Comparison of ENCODE assay signal across 15 cellular contexts in genomic region chr10:24396396-24396795, GRCh38.
A peak's percentile ranks its signal among the peaks of the same experiment; 100 is the strongest.
DNase-seq lines count a peak whose midpoint lies in the region; ATAC-seq and TF ChIP-seq lines count a peak whose summit lies in the region.
"Had no signal": no experiment of that assay in that cellular context is flagged by ENCODE, and none has a peak within 500 bp of the region (broad histone marks: within the 10 kb centered on the region; RNA-seq: fewer than 3 reads in every experiment).

No MANE protein-coding gene starts in this region.

- H3K4me1 Mint-ChIP-seq in WTC11 = peaks cover 6% of the 10 kb centered on the region; the same call in 1 of the 2 replicates
- H3K4me1 Mint-ChIP-seq in activated T-helper 2 cell treated with anti-CD3 and anti-CD28 coated beads, Interferon-gamma antibody, Interleukin-2, Interleukin-4, amounts not matched to agents 10 μg/mL and 5 μg/mL and 100 μg/mL, durations not matched to agents 14 hours and 24 hours and 36 hours (ENCODE audit: low read depth) = no peaks in the 10 kb centered on the region
- H3K4me1 Mint-ChIP-seq in T-cell = no peaks in the 10 kb centered on the region
- H3K4me1 Mint-ChIP-seq: activated naive CD4-positive, alpha-beta T cell treated with anti-CD3 and anti-CD28 coated beads, Interleukin-2, amount 50 U/mL, for 24 hours had no signal

- no peak overlapping the region for H3K9ac ChIP-seq in GM23248
- H3K9ac ChIP-seq: BLaER1 had no signal

- H3K36me3 Mint-ChIP-seq in WTC11 (no peaks in the 10 kb centered on the region), T-cell (no peaks in the 10 kb centered on the region)
- no peaks in the 10 kb centered on the region for H3K36me3 Mint-ChIP-seq in activated T-helper 2 cell treated with anti-CD3 and anti-CD28 coated beads, Interferon-gamma antibody, Interleukin-2, Interleukin-4, amounts not matched to agents 10 μg/mL and 5 μg/mL and 100 μg/mL, durations not matched to agents 14 hours and 24 hours and 36 hours (ENCODE audit: low read depth)
- H3K36me3 Mint-ChIP-seq: activated naive CD4-positive, alpha-beta T cell treated with anti-CD3 and anti-CD28 coated beads, Interleukin-2, amount 50 U/mL, for 24 hours had no signal

- ATAC-seq in WTC11 (peak; percentile 72), left colon (peak; percentile 39), upper lobe of right lung (no peak), T-cell (replicated peaks in 1 of 4) (no peak)
- ATAC-seq: activated CD4-positive, CD25-positive, alpha-beta regulatory T cell treated with anti-CD3 and anti-CD28 coated beads, Interleukin-2, amount 50 U/mL, for 24 hours had no signal

- in situ Hi-C loops in GM23248 (cut with MboI) = no loop called here

- peak; percentile 24; the same call in 1 of the 2 replicates for TF ChIP-seq CTCF in AG10803 (conservative IDR thresholded peaks at IDR 0.05; ENCODE audit: low read length)
- TF ChIP-seq CTCF in WTC11 (IDR thresholded peaks at IDR 0.05) = no peak
- TF ChIP-seq CTCF in upper lobe of right lung (IDR thresholded peaks at IDR 0.05) = no peak

- H4K20me1 ChIP-seq in GM23248 (ENCODE audit: insufficient read depth) = no peaks in the 10 kb centered on the region
- H4K20me1 ChIP-seq: BLaER1 had no signal

- H3K27me3 Mint-ChIP-seq in WTC11 (ENCODE audit: low read depth) = no peaks in the 10 kb centered on the region
- H3K27me3 Mint-ChIP-seq in activated T-helper 2 cell treated with anti-CD3 and anti-CD28 coated beads, Interferon-gamma antibody, Interleukin-2, Interleukin-4, amounts not matched to agents 10 μg/mL and 5 μg/mL and 100 μg/mL, durations not matched to agents 14 hours and 24 hours and 36 hours (ENCODE audit: low read depth) = peaks cover 2% of the 10 kb centered on the region
- peaks cover 10 to 12% of the 10 kb centered on the region in 2 donors for H3K27me3 Mint-ChIP-seq in T-cell

- no peak overlapping the region for H2AFZ ChIP-seq in GM23248

- H3K4me3 ChIP-seq in AG10803 (ENCODE audit: low read length) (no peak overlapping the region), GM23248 (no peak overlapping the region), upper lobe of right lung (no peak overlapping the region)
- H3K4me3 ChIP-seq: BLaER1 had no signal

- CTCF ChIA-PET in WTC11 (lab: Charles Lee) = no interaction called here
- CTCF ChIA-PET in T-cell (lab: Charles Lee) = no interaction called here

- H3K27me3 ChIP-seq in GM23248 (replicated peaks; ENCODE audit: insufficient read depth) (no peaks in the 10 kb centered on the region), upper lobe of right lung (no peaks in the 10 kb centered on the region)
- H3K27me3 ChIP-seq: BLaER1 had no signal

- H3K4me1 ChIP-seq in GM23248 (ENCODE audit: insufficient read depth) (no peaks in the 10 kb centered on the region), upper lobe of right lung (no peaks in the 10 kb centered on the region)
- H3K4me1 ChIP-seq: BLaER1 had no signal

- no peak overlapping the region for H3K4me2 ChIP-seq in GM23248 (ENCODE audit: unreplicated experiment)
- H3K4me2 ChIP-seq: BLaER1 had no signal

- no peak overlapping the region for H3K27ac Mint-ChIP-seq in WTC11
- no peak overlapping the region for H3K27ac Mint-ChIP-seq in activated T-helper 2 cell treated with anti-CD3 and anti-CD28 coated beads, Interferon-gamma antibody, Interleukin-2, Interleukin-4, amounts not matched to agents 10 μg/mL and 5 μg/mL and 100 μg/mL, durations not matched to agents 14 hours and 24 hours and 36 hours
- H3K27ac Mint-ChIP-seq in T-cell = no peak overlapping the region
- H3K27ac Mint-ChIP-seq: activated naive CD4-positive, alpha-beta T cell treated with anti-CD3 and anti-CD28 coated beads, Interleukin-2, amount 50 U/mL, for 24 hours had no signal

- H3K36me3 ChIP-seq in GM23248 (ENCODE audit: low read depth) (no peaks in the 10 kb centered on the region), upper lobe of right lung (no peaks in the 10 kb centered on the region)
- H3K36me3 ChIP-seq: BLaER1 had no signal

- no peaks in the 10 kb centered on the region for H3K9me2 ChIP-seq in GM23248 (ENCODE audit: insufficient read depth)

- intact Hi-C loops in left colon (cut with DNase I, micrococcal nuclease) (no loop called here), upper lobe of right lung (cut with DNase I) (no loop called here)
- intact Hi-C loops in activated T-helper 2 cell treated with anti-CD3 and anti-CD28 coated beads, Interferon-gamma antibody, Interleukin-2, Interleukin-4, amounts not matched to agents 10 μg/mL and 5 μg/mL and 100 μg/mL, durations not matched to agents 14 hours and 24 hours and 36 hours (cut with micrococcal nuclease) = no loop called here

- H3K27ac ChIP-seq in GM23248 (no peak overlapping the region), upper lobe of right lung (no peak overlapping the region)
- H3K27ac ChIP-seq: BLaER1 had no signal

- H3K79me2 ChIP-seq in GM23248 (ENCODE audit: insufficient read depth) = no peaks in the 10 kb centered on the region

- DNase-seq in AG10803 (ENCODE audit: low read depth) (no peak), GM23248 (peak; percentile 23), WTC11 (ENCODE audit: low spot score) (no peak), left colon (no peak), upper lobe of right lung (no peak), T-cell (no peak), GF-D8 (lab: John Stamatoyannopoulos, UW) (no peak)
- no peak for DNase-seq in activated T-helper 2 cell treated with anti-CD3 and anti-CD28 coated beads, Interferon-gamma antibody, Interleukin-2, Interleukin-4, amounts not matched to agents 10 μg/mL and 5 μg/mL and 100 μg/mL, durations not matched to agents 14 hours and 24 hours and 36 hours (ENCODE audit: low spot score)
- DNase-seq: activated CD8-positive, alpha-beta memory T cell treated with anti-CD3 and anti-CD28 coated beads, Interleukin-2, amount 50 U/mL, for 4 hours; effector CD8-positive, alpha-beta T cell; NCI-H1930; NCI-H524 treated with DMSO at 0.1 percent for 48 hours had no signal

- H3K4me3 Mint-ChIP-seq in WTC11 = no peak overlapping the region
- H3K4me3 Mint-ChIP-seq in activated T-helper 2 cell treated with anti-CD3 and anti-CD28 coated beads, Interferon-gamma antibody, Interleukin-2, Interleukin-4, amounts not matched to agents 10 μg/mL and 5 μg/mL and 100 μg/mL, durations not matched to agents 14 hours and 24 hours and 36 hours (ENCODE audit: low read depth) = no peak overlapping the region
- H3K4me3 Mint-ChIP-seq in T-cell = no peak overlapping the region
- H3K4me3 Mint-ChIP-seq: activated naive CD4-positive, alpha-beta T cell treated with anti-CD3 and anti-CD28 coated beads, Interleukin-2, amount 50 U/mL, for 24 hours had no signal

- H3F3A ChIP-seq in GM23248 (ENCODE audit: insufficient read depth) = no peaks in the 10 kb centered on the region

- no peaks in the 10 kb centered on the region for H3K9me3 ChIP-seq in GM23248 (ENCODE audit: low read depth)
- H3K9me3 ChIP-seq in upper lobe of right lung = no peaks in the 10 kb centered on the region
- H3K9me3 ChIP-seq: BLaER1 had no signal

- H3K9me3 Mint-ChIP-seq in WTC11 (no peaks in the 10 kb centered on the region), T-cell (no peaks in the 10 kb centered on the region)
- no peaks in the 10 kb centered on the region for H3K9me3 Mint-ChIP-seq in activated T-helper 2 cell treated with anti-CD3 and anti-CD28 coated beads, Interferon-gamma antibody, Interleukin-2, Interleukin-4, amounts not matched to agents 10 μg/mL and 5 μg/mL and 100 μg/mL, durations not matched to agents 14 hours and 24 hours and 36 hours
- H3K9me3 Mint-ChIP-seq: activated naive CD4-positive, alpha-beta T cell treated with anti-CD3 and anti-CD28 coated beads, Interleukin-2, amount 50 U/mL, for 24 hours had no signal

- POLR2A ChIA-PET in WTC11 (lab: Charles Lee) = no interaction called here
- POLR2A ChIA-PET in T-cell (lab: Charles Lee) = no interaction called here

- WGBS in GM23248 (ENCODE audit: low coverage in 1 of 2, low lambda C conversion rate in 2 of 2, missing lambda C conversion rate in 2 of 2), 2 experiments = 82 to 85% methylated on average over 4 of the region's 4 CpGs

TF ChIP-seq in WTC11, 78 proteins besides CTCF, POLR2A, EP300 and RAD21 (continues in another document):
- TF ChIP-seq SP1 (CRISPR knock-in tag; conservative IDR thresholded peaks at IDR 0.05) (no peak), KAT7 (CRISPR knock-in tag; IDR thresholded peaks at IDR 0.05; ENCODE audit: borderline replicate concordance) (no peak), CREM (CRISPR knock-in tag; IDR thresholded peaks at IDR 0.05) (no peak), MYBL2 (CRISPR knock-in tag; IDR thresholded peaks at IDR 0.05) (no peak), CDX4 (CRISPR knock-in tag; IDR thresholded peaks at IDR 0.05; ENCODE audit: borderline replicate concordance) (no peak), SMAD4 (CRISPR knock-in tag; IDR thresholded peaks at IDR 0.05) (no peak)
- TF ChIP-seq, protein P1, sequence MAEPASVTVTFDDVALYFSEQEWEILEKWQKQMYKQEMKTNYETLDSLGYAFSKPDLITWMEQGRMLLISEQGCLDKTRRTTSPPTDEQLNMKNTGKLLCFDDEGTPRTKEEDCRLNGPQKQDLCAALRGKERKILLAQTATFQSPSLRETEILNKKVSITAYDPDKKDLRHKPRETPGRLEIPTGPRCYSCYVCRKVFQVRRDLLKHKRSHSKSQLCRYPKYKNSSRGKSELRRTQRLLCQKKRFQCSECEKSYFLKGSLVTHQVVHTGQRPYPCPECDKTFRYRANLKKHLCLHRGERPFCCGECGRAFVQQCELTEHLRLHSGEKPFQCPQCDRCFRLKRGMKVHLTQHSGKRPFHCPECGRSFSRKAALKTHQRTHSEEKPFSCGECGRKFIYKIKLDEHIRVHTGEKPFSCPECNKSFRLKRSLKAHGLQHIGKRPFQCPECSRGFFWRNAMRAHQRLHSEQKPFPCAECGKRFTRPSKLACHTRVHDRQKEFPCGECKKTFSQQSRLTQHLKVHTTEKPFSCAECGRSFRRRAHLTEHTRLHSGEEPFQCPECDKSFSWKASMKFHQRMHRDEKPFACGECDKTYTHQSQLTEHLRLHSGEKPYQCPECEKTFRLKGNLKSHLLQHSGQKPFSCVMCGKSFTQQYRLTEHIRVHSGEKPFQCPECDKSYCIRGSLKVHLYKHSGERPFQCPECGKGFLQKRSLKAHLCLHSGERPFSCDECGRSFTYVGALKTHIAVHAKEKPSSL (CRISPR knock-in tag; conservative IDR thresholded peaks at IDR 0.05) = no peak
- TF ChIP-seq, protein P2, sequence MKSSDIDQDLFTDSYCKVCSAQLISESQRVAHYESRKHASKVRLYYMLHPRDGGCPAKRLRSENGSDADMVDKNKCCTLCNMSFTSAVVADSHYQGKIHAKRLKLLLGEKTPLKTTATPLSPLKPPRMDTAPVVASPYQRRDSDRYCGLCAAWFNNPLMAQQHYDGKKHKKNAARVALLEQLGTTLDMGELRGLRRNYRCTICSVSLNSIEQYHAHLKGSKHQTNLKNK (CRISPR knock-in tag; IDR thresholded peaks at IDR 0.05) = no peak

Comparison
In these comparisons a context has a peak if more than half of its experiments do, and no peak if none do; other contexts are left out.
1. ATAC-seq: peak in WTC11 (single experiment) and left colon (single experiment); none in upper lobe of right lung (single experiment) and T-cell (0 of 4).